ENCODE assay signal across 1 cellular context in the genomic region with DNA sequence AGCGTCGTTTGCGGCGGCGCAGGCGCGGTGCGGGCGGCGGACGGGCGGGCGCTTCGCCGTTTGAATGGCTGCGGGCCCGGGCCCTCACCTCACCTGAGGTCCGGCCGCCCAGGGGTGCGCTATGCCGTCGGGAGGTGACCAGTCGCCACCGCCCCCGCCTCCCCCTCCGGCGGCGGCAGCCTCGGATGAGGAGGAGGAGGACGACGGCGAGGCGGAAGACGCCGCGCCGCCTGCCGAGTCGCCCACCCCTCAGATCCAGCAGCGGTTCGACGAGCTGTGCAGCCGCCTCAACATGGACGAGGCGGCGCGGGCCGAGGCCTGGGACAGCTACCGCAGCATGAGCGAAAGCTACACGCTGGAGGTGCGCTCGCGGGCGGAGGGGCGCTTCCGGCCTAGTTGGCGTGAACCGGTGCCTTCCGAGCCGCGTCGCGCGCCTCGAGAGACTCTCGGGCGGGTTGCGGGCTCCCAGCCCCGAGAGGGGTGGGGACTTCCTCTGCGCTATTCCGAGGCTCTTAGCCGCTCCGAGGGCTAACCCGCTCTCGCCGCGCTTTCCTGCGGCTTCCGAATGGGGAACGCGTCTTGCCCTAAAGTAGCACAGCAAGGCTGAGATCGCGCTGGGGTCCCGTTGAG.
TF ChIP-seq lines count a peak whose summit lies in the region.

A gene with protein sequence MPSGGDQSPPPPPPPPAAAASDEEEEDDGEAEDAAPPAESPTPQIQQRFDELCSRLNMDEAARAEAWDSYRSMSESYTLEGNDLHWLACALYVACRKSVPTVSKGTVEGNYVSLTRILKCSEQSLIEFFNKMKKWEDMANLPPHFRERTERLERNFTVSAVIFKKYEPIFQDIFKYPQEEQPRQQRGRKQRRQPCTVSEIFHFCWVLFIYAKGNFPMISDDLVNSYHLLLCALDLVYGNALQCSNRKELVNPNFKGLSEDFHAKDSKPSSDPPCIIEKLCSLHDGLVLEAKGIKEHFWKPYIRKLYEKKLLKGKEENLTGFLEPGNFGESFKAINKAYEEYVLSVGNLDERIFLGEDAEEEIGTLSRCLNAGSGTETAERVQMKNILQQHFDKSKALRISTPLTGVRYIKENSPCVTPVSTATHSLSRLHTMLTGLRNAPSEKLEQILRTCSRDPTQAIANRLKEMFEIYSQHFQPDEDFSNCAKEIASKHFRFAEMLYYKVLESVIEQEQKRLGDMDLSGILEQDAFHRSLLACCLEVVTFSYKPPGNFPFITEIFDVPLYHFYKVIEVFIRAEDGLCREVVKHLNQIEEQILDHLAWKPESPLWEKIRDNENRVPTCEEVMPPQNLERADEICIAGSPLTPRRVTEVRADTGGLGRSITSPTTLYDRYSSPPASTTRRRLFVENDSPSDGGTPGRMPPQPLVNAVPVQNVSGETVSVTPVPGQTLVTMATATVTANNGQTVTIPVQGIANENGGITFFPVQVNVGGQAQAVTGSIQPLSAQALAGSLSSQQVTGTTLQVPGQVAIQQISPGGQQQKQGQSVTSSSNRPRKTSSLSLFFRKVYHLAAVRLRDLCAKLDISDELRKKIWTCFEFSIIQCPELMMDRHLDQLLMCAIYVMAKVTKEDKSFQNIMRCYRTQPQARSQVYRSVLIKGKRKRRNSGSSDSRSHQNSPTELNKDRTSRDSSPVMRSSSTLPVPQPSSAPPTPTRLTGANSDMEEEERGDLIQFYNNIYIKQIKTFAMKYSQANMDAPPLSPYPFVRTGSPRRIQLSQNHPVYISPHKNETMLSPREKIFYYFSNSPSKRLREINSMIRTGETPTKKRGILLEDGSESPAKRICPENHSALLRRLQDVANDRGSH (plus strand): TSS at position 36 of the 630 bp plus-strand sequence. CDS start 86 bp downstream, at position 122.

TF ChIP-seq in WTC11, 78 proteins besides CTCF, POLR2A, EP300 and RAD21 (continued from another document):
- TF ChIP-seq, protein P1, sequence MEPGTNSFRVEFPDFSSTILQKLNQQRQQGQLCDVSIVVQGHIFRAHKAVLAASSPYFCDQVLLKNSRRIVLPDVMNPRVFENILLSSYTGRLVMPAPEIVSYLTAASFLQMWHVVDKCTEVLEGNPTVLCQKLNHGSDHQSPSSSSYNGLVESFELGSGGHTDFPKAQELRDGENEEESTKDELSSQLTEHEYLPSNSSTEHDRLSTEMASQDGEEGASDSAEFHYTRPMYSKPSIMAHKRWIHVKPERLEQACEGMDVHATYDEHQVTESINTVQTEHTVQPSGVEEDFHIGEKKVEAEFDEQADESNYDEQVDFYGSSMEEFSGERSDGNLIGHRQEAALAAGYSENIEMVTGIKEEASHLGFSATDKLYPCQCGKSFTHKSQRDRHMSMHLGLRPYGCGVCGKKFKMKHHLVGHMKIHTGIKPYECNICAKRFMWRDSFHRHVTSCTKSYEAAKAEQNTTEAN (CRISPR knock-in tag; IDR thresholded peaks at IDR 0.05), result no peak; the same call in 1 of the 2 replicates
- TF ChIP-seq ZNF219 (CRISPR knock-in tag; IDR thresholded peaks at IDR 0.05; ENCODE audit: borderline replicate concordance) (0 out of 2 replicates have a peak, but pooled peaks have one; percentile 39), SMAD4 (CRISPR knock-in tag; IDR thresholded peaks at IDR 0.05) (0 out of 2 replicates have a peak, but pooled peaks have one; percentile 21), ZNF416 (CRISPR knock-in tag; IDR thresholded peaks at IDR 0.05) (no peak), MYBL2 (CRISPR knock-in tag; IDR thresholded peaks at IDR 0.05) (0 out of 2 replicates have a peak, but pooled peaks have one; percentile 19), FOXP1 (CRISPR knock-in tag; IDR thresholded peaks at IDR 0.05; ENCODE audit: borderline replicate concordance) (peak; percentile 73), ZBTB21 (CRISPR knock-in tag; IDR thresholded peaks at IDR 0.05; ENCODE audit: borderline replicate concordance) (no peak), SP1 (CRISPR knock-in tag; conservative IDR thresholded peaks at IDR 0.05) (0 out of 2 replicates have a peak, but pooled peaks have one; percentile 7), GTF2I (CRISPR knock-in tag; conservative IDR thresholded peaks at IDR 0.05) (no peak), ZNF232 (CRISPR knock-in tag; IDR thresholded peaks at IDR 0.05) (0 out of 2 replicates have a peak, but pooled peaks have one; percentile 35), RORB (CRISPR knock-in tag; IDR thresholded peaks at IDR 0.05) (no peak), ELF4 (CRISPR knock-in tag; IDR thresholded peaks at IDR 0.05; ENCODE audit: low read depth) (no peak)
- TF ChIP-seq, protein P2, sequence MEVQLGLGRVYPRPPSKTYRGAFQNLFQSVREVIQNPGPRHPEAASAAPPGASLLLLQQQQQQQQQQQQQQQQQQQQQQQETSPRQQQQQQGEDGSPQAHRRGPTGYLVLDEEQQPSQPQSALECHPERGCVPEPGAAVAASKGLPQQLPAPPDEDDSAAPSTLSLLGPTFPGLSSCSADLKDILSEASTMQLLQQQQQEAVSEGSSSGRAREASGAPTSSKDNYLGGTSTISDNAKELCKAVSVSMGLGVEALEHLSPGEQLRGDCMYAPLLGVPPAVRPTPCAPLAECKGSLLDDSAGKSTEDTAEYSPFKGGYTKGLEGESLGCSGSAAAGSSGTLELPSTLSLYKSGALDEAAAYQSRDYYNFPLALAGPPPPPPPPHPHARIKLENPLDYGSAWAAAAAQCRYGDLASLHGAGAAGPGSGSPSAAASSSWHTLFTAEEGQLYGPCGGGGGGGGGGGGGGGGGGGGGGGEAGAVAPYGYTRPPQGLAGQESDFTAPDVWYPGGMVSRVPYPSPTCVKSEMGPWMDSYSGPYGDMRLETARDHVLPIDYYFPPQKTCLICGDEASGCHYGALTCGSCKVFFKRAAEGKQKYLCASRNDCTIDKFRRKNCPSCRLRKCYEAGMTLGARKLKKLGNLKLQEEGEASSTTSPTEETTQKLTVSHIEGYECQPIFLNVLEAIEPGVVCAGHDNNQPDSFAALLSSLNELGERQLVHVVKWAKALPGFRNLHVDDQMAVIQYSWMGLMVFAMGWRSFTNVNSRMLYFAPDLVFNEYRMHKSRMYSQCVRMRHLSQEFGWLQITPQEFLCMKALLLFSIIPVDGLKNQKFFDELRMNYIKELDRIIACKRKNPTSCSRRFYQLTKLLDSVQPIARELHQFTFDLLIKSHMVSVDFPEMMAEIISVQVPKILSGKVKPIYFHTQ (CRISPR knock-in tag; IDR thresholded peaks at IDR 0.05), result no peak
- TF ChIP-seq, protein P3, sequence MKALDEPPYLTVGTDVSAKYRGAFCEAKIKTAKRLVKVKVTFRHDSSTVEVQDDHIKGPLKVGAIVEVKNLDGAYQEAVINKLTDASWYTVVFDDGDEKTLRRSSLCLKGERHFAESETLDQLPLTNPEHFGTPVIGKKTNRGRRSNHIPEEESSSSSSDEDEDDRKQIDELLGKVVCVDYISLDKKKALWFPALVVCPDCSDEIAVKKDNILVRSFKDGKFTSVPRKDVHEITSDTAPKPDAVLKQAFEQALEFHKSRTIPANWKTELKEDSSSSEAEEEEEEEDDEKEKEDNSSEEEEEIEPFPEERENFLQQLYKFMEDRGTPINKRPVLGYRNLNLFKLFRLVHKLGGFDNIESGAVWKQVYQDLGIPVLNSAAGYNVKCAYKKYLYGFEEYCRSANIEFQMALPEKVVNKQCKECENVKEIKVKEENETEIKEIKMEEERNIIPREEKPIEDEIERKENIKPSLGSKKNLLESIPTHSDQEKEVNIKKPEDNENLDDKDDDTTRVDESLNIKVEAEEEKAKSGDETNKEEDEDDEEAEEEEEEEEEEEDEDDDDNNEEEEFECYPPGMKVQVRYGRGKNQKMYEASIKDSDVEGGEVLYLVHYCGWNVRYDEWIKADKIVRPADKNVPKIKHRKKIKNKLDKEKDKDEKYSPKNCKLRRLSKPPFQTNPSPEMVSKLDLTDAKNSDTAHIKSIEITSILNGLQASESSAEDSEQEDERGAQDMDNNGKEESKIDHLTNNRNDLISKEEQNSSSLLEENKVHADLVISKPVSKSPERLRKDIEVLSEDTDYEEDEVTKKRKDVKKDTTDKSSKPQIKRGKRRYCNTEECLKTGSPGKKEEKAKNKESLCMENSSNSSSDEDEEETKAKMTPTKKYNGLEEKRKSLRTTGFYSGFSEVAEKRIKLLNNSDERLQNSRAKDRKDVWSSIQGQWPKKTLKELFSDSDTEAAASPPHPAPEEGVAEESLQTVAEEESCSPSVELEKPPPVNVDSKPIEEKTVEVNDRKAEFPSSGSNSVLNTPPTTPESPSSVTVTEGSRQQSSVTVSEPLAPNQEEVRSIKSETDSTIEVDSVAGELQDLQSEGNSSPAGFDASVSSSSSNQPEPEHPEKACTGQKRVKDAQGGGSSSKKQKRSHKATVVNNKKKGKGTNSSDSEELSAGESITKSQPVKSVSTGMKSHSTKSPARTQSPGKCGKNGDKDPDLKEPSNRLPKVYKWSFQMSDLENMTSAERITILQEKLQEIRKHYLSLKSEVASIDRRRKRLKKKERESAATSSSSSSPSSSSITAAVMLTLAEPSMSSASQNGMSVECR (CRISPR knock-in tag; IDR thresholded peaks at IDR 0.05; ENCODE audit: borderline replicate concordance), result peak; percentile 85
